In the genomic region with DNA sequence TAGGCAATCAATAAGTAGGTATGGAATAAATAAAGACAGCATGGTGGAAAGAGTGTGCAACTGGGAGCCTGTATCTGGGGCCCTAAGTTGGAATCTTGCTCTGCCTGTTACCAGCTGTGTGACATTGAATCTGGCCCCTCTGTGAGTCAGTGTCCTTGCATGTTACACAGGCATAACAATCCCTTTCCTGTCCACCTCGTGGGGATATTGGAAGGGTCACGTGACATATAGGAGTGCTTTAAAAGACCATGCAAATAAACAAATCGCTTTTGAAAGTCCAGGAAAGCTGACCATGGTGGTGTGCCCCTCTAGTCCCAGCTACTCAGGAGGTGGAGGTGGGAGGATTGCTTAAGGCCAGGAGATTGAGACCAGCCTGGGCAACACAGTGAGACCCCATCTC, we compare ENCODE assay signal across 22 cellular contexts.
"Had no signal": no experiment of that assay in that cellular context is flagged by ENCODE, and none has a peak within 500 bp of the region (broad histone marks: within the 10 kb centered on the region; RNA-seq: fewer than 3 reads in every experiment).

No MANE protein-coding gene starts in this region.

- DNase-seq: effector memory CD8-positive, alpha-beta T cell; esophagus squamous epithelium; foreskin fibroblast; immature natural killer cell; kidney; left cardiac atrium; left ventricle myocardium inferior; lower lobe of right lung; midbrain; occipital lobe; pancreas; right cardiac atrium; spleen; stimulated activated CD4-positive, alpha-beta T cell treated with anti-CD3 and anti-CD28 coated beads, Interleukin-15, amount 100 ng/mL, for 24 hours; stimulated activated CD4-positive, alpha-beta T cell treated with anti-CD3 and anti-CD28 coated beads, Interleukin-1b, Interleukin-23, amount 100 ng/mL, for 48 hours; stimulated activated CD4-positive, alpha-beta T cell treated with anti-CD3 and anti-CD28 coated beads, Interleukin-4, amount 100 ng/mL, for 24 hours; tibial artery; upper lobe of left lung; uterus had no signal

- ATAC-seq: effector memory CD8-positive, alpha-beta T cell; gastroesophageal sphincter; left cardiac atrium; lower lobe of right lung; natural killer cell treated with Interleukin-12 subunit alpha and Interleukin-12 subunit beta and Interleukin-15 and Interleukin-18, amount 100 ng/mL, for 72 hours; pancreas; right cardiac atrium; stimulated activated memory B cell treated with anti-CD40 and anti-IgM and Interleukin-4, amounts not matched to agents 10 μg/mL and 1 μg/mL and 100 μg/mL, for 72 hours had no signal
